14 cellular contexts compared by ENCODE assay signal in genomic region chr14:35879141-35879648, GRCh38. TPM values are rescaled to one million over a fixed set of nuclear protein-coding genes. Genes with fewer than 3 reads are reported as not detected.
DNase-seq lines count a peak whose midpoint lies in the region; ATAC-seq, FAIRE-seq and TF ChIP-seq lines count a peak whose summit lies in the region.
"Had no signal": no experiment of that assay in that cellular context is flagged by ENCODE, and none has a peak within 500 bp of the region (broad histone marks: within the 10 kb centered on the region; RNA-seq: fewer than 3 reads in every experiment).

No MANE protein-coding gene starts in this region.

- H3K4me1 ChIP-seq in IMR-90 (ENCODE audit: control insufficient read depth, insufficient read depth, low read length) (peaks cover 2% of the 10 kb centered on the region), astrocyte (ENCODE audit: insufficient read depth, low read length) (peaks cover 16% of the 10 kb centered on the region)
- H3K4me1 ChIP-seq: testis had no signal

- no peaks in the 10 kb centered on the region for H3K79me1 ChIP-seq in IMR-90 (ENCODE audit: low read depth in 1 of 2, low read length in 2 of 2)

- peak overlapping the region in 1 of 2 experiments; percentile 22; a peak in 1 of 4 replicates for H4K8ac ChIP-seq in IMR-90 (ENCODE audit: low read depth in 2 of 2, low read length in 2 of 2)

- TF ChIP-seq RAD21 in IMR-90 (IDR thresholded peaks at IDR 0.05; ENCODE audit: low read length): no peak

- TF ChIP-seq CTCF in AG10803 (conservative IDR thresholded peaks at IDR 0.05; ENCODE audit: low read length) (no peak), IMR-90 (conservative IDR thresholded peaks at IDR 0.05; ENCODE audit: low read depth, low read length) (no peak), astrocyte (IDR thresholded peaks at IDR 0.05; ENCODE audit: insufficient read depth, low read depth, low read length) (no peak)

- in situ Hi-C loops in IMR-90 (cut with MboI; ENCODE audit: low sequenced_read_pairs): no loop called here

- no peaks in the 10 kb centered on the region for H3K27me3 Mint-ChIP-seq in astrocyte (ENCODE audit: low read depth, unreplicated experiment)

- peak overlapping the region; percentile 82 for H3K4me2 ChIP-seq in IMR-90 (ENCODE audit: low read depth, low read length)
- H3K4me2 ChIP-seq in astrocyte (ENCODE audit: low read length): peak overlapping the region; percentile 74

- H2BK20ac ChIP-seq in IMR-90 (ENCODE audit: low read depth, low read length): peak overlapping the region; percentile 59; the same call in 1 of the 2 replicates

- BruUV-seq in IMR-90 (replicated peaks; lab: Mats Ljungman, UMichigan): no TSS peak

- no peak for ATAC-seq in IMR-90 (ENCODE audit: low read depth)
- peak; percentile 78 for ATAC-seq in left lobe of liver
- no peak for ATAC-seq in GM19397 (IDR thresholded peaks at IDR 0.05; ENCODE audit: unreplicated experiment)

- no peak for FAIRE-seq in astrocyte (lab: Jason Lieb, UNC)

- no peaks in the 10 kb centered on the region for H3K27me3 ChIP-seq in IMR-90 (ENCODE audit: control insufficient read depth, insufficient read depth, low read length)
- no peaks in the 10 kb centered on the region for H3K27me3 ChIP-seq in astrocyte (ENCODE audit: insufficient read depth, low read length)
- H3K27me3 ChIP-seq: testis had no signal

- H3K79me2 ChIP-seq in astrocyte (ENCODE audit: insufficient read depth, low read length): no peaks in the 10 kb centered on the region

- intact Hi-C loops in IMR-90 (cut with micrococcal nuclease): loop anchor here (2.0 kb wide), 1 partner anchor 496 kb away; no protein-coding TSS in a partner anchor

- peak overlapping the region; percentile 84 for H3K4ac ChIP-seq in IMR-90 (ENCODE audit: low read depth, low read length)

- H2AK9ac ChIP-seq in IMR-90 (replicated peaks; ENCODE audit: low read depth, low read length, poor library complexity): no peak overlapping the region

- POLR2A ChIA-PET in IMR-90 (lab: Charles Lee; ENCODE audit: unreplicated experiment): no interaction called here

- no peaks in the 10 kb centered on the region for H3K9me3 ChIP-seq in IMR-90 (ENCODE audit: control insufficient read depth, insufficient read depth, low read length)
- H3K9me3 ChIP-seq in astrocyte (ENCODE audit: insufficient read depth, low read depth, low read length): no peaks in the 10 kb centered on the region
- H3K9me3 ChIP-seq: testis had no signal

- no peaks in the 10 kb centered on the region for H3K9me1 ChIP-seq in IMR-90 (ENCODE audit: insufficient read depth, low read length)

- H3K27ac ChIP-seq in IMR-90 (ENCODE audit: insufficient read depth, low read length): peak overlapping the region; percentile 62; the same call in 1 of the 2 replicates
- H3K27ac ChIP-seq in astrocyte (ENCODE audit: low read depth, low read length): peak overlapping the region; percentile 46

- H3K18ac ChIP-seq in IMR-90 (ENCODE audit: low read depth, low read length): no peak overlapping the region

- CTCF ChIA-PET in IMR-90 (lab: Yijun Ruan, JAX): interaction anchor here (0.6 to 1.0 kb wide), 3 partner anchors 11 to 93 kb away, joined by 3 to 4 read pairs (median 3); partner anchors contain the start of gene BRMS1L

- peaks cover 21% of the 10 kb centered on the region for H3K4me1 Mint-ChIP-seq in astrocyte (ENCODE audit: low read depth, unreplicated experiment)
- H3K4me1 Mint-ChIP-seq: CD8-positive, alpha-beta memory T cell had no signal

- no peaks in the 10 kb centered on the region for H3K36me3 ChIP-seq in IMR-90 (ENCODE audit: control insufficient read depth, insufficient read depth, low read length)
- no peaks in the 10 kb centered on the region for H3K36me3 ChIP-seq in astrocyte (ENCODE audit: insufficient read depth, low read length)

- H3K9ac ChIP-seq in IMR-90 (ENCODE audit: low read depth, low read length): 0 out of 2 replicates have a peak overlapping the region, but pooled peaks have one; percentile 11
- H3K9ac ChIP-seq in astrocyte (ENCODE audit: low read length): peak overlapping the region; percentile 27

- H2BK120ac ChIP-seq in IMR-90 (ENCODE audit: low read depth, low read length): peak overlapping the region; percentile 85

- H3K56ac ChIP-seq in IMR-90 (ENCODE audit: extremely low read depth, insufficient read depth, low read length): peak overlapping the region; percentile 30; the same call in 1 of the 2 replicates

- no peak overlapping the region for H3K4me3 Mint-ChIP-seq in astrocyte (ENCODE audit: unreplicated experiment)
- H3K4me3 Mint-ChIP-seq: CD8-positive, alpha-beta memory T cell had no signal

- peak overlapping the region; percentile 36; the same call in 1 of the 3 replicates for H2BK15ac ChIP-seq in IMR-90 (ENCODE audit: low read depth, low read length)

- no CpG with 5 or more reads among the region's 2 CpGs for WGBS in IMR-90 (ENCODE audit: extremely low coverage in 2 of 2, insufficient read length in 1 of 2), 2 experiments

- peak overlapping the region; percentile 57; the same call in 1 of the 2 replicates for H2AK5ac ChIP-seq in IMR-90 (ENCODE audit: low read depth, low read length)

- H3K4me3 ChIP-seq in AG10803 (ENCODE audit: low read length): peak overlapping the region; percentile 16
- H3K4me3 ChIP-seq in IMR-90 (ENCODE audit: insufficient read depth, low read depth, low read length): no peak overlapping the region
- peak overlapping the region; percentile 23 for H3K4me3 ChIP-seq in astrocyte (ENCODE audit: insufficient read depth, low read depth, low read length)
- H3K4me3 ChIP-seq: lung, testis had no signal

- peak overlapping the region; percentile 36; the same call in 1 of the 2 replicates for H3K23ac ChIP-seq in IMR-90 (ENCODE audit: low read depth, low read length)

- peaks cover 7% of the 10 kb centered on the region; the same call in 1 of the 2 replicates for H4K20me1 ChIP-seq in IMR-90 (ENCODE audit: insufficient read depth, low read length)
- no peaks in the 10 kb centered on the region for H4K20me1 ChIP-seq in astrocyte (ENCODE audit: insufficient read depth, low read length)

- H2BK5ac ChIP-seq in IMR-90 (ENCODE audit: low read depth, low read length, poor library complexity, severe bottlenecking): peak overlapping the region; percentile 43

- no peak overlapping the region for H4K5ac ChIP-seq in IMR-90 (ENCODE audit: low read depth, low read length)

- H3K36me3 Mint-ChIP-seq in astrocyte (ENCODE audit: low read depth, unreplicated experiment): no peaks in the 10 kb centered on the region
- H3K36me3 Mint-ChIP-seq: CD8-positive, alpha-beta memory T cell had no signal

- dilution Hi-C loops in IMR-90 (cut with HindIII; ENCODE audit: low sequenced_read_pairs, unreplicated experiment): no loop called here

- DNase-seq in AG10803 (ENCODE audit: low read depth) (peak; percentile 56), IMR-90 (peak; percentile 11), astrocyte (ENCODE audit: low read depth) (peak; percentile 68), left lobe of liver (ENCODE audit: low spot score) (peak; percentile 58), NCI-H146 (lab: John Stamatoyannopoulos, UW) (no peak), globus pallidus (ENCODE audit: low spot score) (no peak)
- DNase-seq in stimulated activated CD4-positive, alpha-beta T cell treated with anti-CD3 and anti-CD28 coated beads, Interleukin-2, amount 100 ng/mL, for 24 hours: no peak
- DNase-seq: activated CD4-positive, CD25-positive, alpha-beta regulatory T cell treated with anti-CD3 and anti-CD28 coated beads, Interleukin-2, amount 50 U/mL, for 72 hours; KG1; posterior cingulate gyrus had no signal

- TF ChIP-seq POLR2A in IMR-90 (IDR thresholded peaks at IDR 0.05; ENCODE audit: low read depth, low read length): no peak

- H2AFZ ChIP-seq in IMR-90 (replicated peaks; ENCODE audit: low read length, poor library complexity) (no peak overlapping the region), astrocyte (ENCODE audit: low read depth, low read length) (no peak overlapping the region)

- peak overlapping the region; percentile 58; the same call in 1 of the 2 replicates for H3K14ac ChIP-seq in IMR-90 (replicated peaks; ENCODE audit: low read depth, low read length)

- H4K91ac ChIP-seq in IMR-90 (ENCODE audit: insufficient read depth, low read depth, low read length): peak overlapping the region; percentile 68

- no peaks in the 10 kb centered on the region for H3K9me3 Mint-ChIP-seq in astrocyte (ENCODE audit: unreplicated experiment)
- H3K9me3 Mint-ChIP-seq: CD8-positive, alpha-beta memory T cell had no signal

- H3K27ac Mint-ChIP-seq in astrocyte (ENCODE audit: unreplicated experiment): peak overlapping the region; percentile 73

TF ChIP-seq in IMR-90, 13 proteins besides CTCF, POLR2A, EP300 and RAD21:
- no peak for TF ChIP-seq CHD1 (IDR thresholded peaks at IDR 0.05; ENCODE audit: low read depth, low read length)
- TF ChIP-seq CEBPB (IDR thresholded peaks at IDR 0.05; ENCODE audit: low read depth, low read length): 0 out of 2 replicates have a peak, but pooled peaks have one; percentile 10
- no peak for TF ChIP-seq RFX5 (IDR thresholded peaks at IDR 0.05; ENCODE audit: low read depth, low read length)

RNA-seq across cellular contexts. Expression of gene BRMS1L, which starts 53.1 kb away (rescaled TPM):
- total RNA-seq in IMR-90 (2012; rRNA removed) (1.8 and 5.0 TPM in 2 replicates), astrocyte (9.6 and 12.0 TPM in 2 replicates), left lobe of liver (2.8 TPM)
- 3.2 and 6.2 TPM in 2 replicates for polyA plus RNA-seq in IMR-90 (2012; rRNA removed)
- 0.96 and 7.3 TPM in 2 replicates for polyA plus RNA-seq in IMR-90 (2012; cell fraction: cytosol; rRNA removed)
- 0.29 and 21.1 TPM in 2 replicates for polyA plus RNA-seq in IMR-90 (2012; cell fraction: nucleus; rRNA removed; ENCODE audit: low replicate concordance)

Comparison
In these comparisons a context has a peak if more than half of its experiments do, and no peak if none do; other contexts are left out.
1. DNase-seq: peak in AG10803 (single experiment), IMR-90 (single experiment), astrocyte (single experiment) and left lobe of liver (single experiment); none in NCI-H146 (single experiment), stimulated activated CD4-positive, alpha-beta T cell treated with anti-CD3 and anti-CD28 coated beads, Interleukin-2, amount 100 ng/mL, for 24 hours (0 of 2) and globus pallidus (single experiment).